21 cellular contexts compared by ENCODE assay signal in the genomic region with DNA sequence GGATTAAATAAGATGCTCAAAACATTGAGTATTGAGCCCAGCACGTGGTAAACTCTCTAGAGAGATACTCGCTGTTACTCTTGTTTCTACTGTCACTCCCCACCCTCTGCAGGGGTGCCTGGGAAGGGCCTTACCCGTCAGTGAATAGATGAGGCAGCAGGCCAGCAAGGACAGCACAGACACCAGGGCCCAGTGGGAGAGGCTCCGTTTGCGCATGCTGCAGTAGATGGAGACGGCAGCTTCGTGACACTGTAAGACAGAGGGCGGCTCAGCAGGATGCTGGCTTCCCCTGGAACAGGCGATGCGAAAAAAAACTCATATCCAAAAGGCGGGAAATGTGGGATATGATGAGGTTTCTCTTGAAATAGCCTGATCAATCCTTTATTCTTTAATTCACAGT. TPM values are rescaled to one million over a fixed set of nuclear protein-coding genes. Genes with fewer than 3 reads are reported as not detected.
DNase-seq lines count a peak whose midpoint lies in the region; ATAC-seq and TF ChIP-seq lines count a peak whose summit lies in the region.
"Had no signal": no experiment of that assay in that cellular context is flagged by ENCODE, and none has a peak within 500 bp of the region (broad histone marks: within the 10 kb centered on the region; RNA-seq: fewer than 3 reads in every experiment).

No MANE protein-coding gene starts in this region.

- H4K20me1 ChIP-seq in H9 (ENCODE audit: control insufficient read depth, insufficient read depth, insufficient read length) (no peaks in the 10 kb centered on the region), osteoblast (ENCODE audit: insufficient read depth, low read length) (no peaks in the 10 kb centered on the region)

- H3K4me3 ChIP-seq in osteoblast (ENCODE audit: insufficient read depth, low read length), result no peak overlapping the region
- H3K4me3 ChIP-seq: A549 had no signal

- H3K27ac Mint-ChIP-seq in H9 (no peak overlapping the region; a peak in 1 of 7 replicates), brain (peak overlapping the region in 4 of 5 experiments; percentile 22 to 91 (median 78)), mesothelial cell of epicardium (peak overlapping the region; percentile 66)
- H3K27ac Mint-ChIP-seq: CD8-positive, alpha-beta T cell; HFFc6 had no signal

- H3K4me3 Mint-ChIP-seq in H9 (no peak overlapping the region), brain (peak overlapping the region in 1 of 5 experiments; percentile 28), mesothelial cell of epicardium (no peak overlapping the region)
- H3K4me3 Mint-ChIP-seq: CD8-positive, alpha-beta T cell; HFFc6 had no signal

- H3K4me1 ChIP-seq in H9 (ENCODE audit: insufficient read depth, low read length), result no peaks in the 10 kb centered on the region; the same call in 1 of the 2 replicates
- peaks cover 7% of the 10 kb centered on the region for H3K4me1 ChIP-seq in osteoblast (ENCODE audit: insufficient read depth, low read length)
- H3K4me1 ChIP-seq: A549, BE2C had no signal

- no peak overlapping the region for H4K91ac ChIP-seq in H9 (ENCODE audit: insufficient read length, low read depth, low read length)

- H3K9me3 Mint-ChIP-seq in H9 (peaks cover 23 to 33% of the 10 kb centered on the region in 2 experiments), brain (peaks cover 25 to 41% (median 31%) of the 10 kb centered on the region in 5 experiments), mesothelial cell of epicardium (peaks cover 25% of the 10 kb centered on the region)

- H3K27me3 Mint-ChIP-seq in H9 (ENCODE audit: low read depth) (peaks cover 41% of the 10 kb centered on the region), brain (peaks cover 3% of the 10 kb centered on the region), mesothelial cell of epicardium (ENCODE audit: low read depth) (no peaks in the 10 kb centered on the region)

- H3K79me1 ChIP-seq in H9 (ENCODE audit: insufficient read depth, low read depth, low read length, poor library complexity, severe bottlenecking), result no peaks in the 10 kb centered on the region

- no peak for DNase-seq in H9
- DNase-seq in mesothelial cell of epicardium (ENCODE audit: low spot score in 2 of 2, unreplicated experiment in 2 of 2), result no peak
- DNase-seq in H4 (ENCODE audit: low spot score), result no peak
- DNase-seq in CD1c-positive myeloid dendritic cell (ENCODE audit: extremely low spot score), result no peak
- no peak for DNase-seq in osteoblast (ENCODE audit: insufficient read length, low spot score, missing footprints)
- DNase-seq: BE2C; CD8-positive, alpha-beta T cell; COR-L47; DMS153; DMS79 treated with DMSO at 0.1 percent for 48 hours; EL; GDM1; HCEC 1CT; HFFc6; IMR-90; KBM-7 had no signal

- no peak overlapping the region for H4K5ac ChIP-seq in H9 (ENCODE audit: insufficient read length, low read depth, low read length)

- ATAC-seq in HG02870 (IDR thresholded peaks at IDR 0.05; ENCODE audit: unreplicated experiment), result no peak
- ATAC-seq: A549; CD8-positive, alpha-beta T cell had no signal

- H3K23ac ChIP-seq in H9 (ENCODE audit: insufficient read length, low read depth, low read length), result no peak overlapping the region

- no peaks in the 10 kb centered on the region for H3K36me3 ChIP-seq in osteoblast (ENCODE audit: insufficient read depth, low read length)
- H3K36me3 ChIP-seq: BE2C had no signal

- H3K79me2 ChIP-seq in H9 (ENCODE audit: insufficient read depth, low read length) (no peaks in the 10 kb centered on the region), osteoblast (ENCODE audit: insufficient read depth, low read length) (no peaks in the 10 kb centered on the region)

- H3K4me1 Mint-ChIP-seq in H9, result peaks cover 21 to 26% of the 10 kb centered on the region in 2 experiments
- H3K4me1 Mint-ChIP-seq in brain, result peaks cover 30% of the 10 kb centered on the region
- H3K4me1 Mint-ChIP-seq in mesothelial cell of epicardium, result peaks cover 1% of the 10 kb centered on the region

- H3K18ac ChIP-seq in H9 (ENCODE audit: insufficient read length, low read depth, low read length), result peak overlapping the region; percentile 14

- H2BK120ac ChIP-seq in H9 (ENCODE audit: low read depth, low read length, poor library complexity, severe bottlenecking), result no peak overlapping the region

- no peaks in the 10 kb centered on the region for H3K23me2 ChIP-seq in H9 (ENCODE audit: insufficient read length, low read depth, low read length, poor library complexity, severe bottlenecking)

- WGBS in H9 (ENCODE audit: extremely low coverage, insufficient read length, low lambda C conversion rate), result no CpG with 5 or more reads among the region's 11 CpGs

- no peak overlapping the region for H3K56ac ChIP-seq in H9 (ENCODE audit: insufficient read length, low read depth, low read length)

- no peak overlapping the region for H3K4ac ChIP-seq in H9 (ENCODE audit: low read depth, low read length)

- H3T11ph ChIP-seq in H9 (ENCODE audit: low read length), result no peak overlapping the region

- no peak overlapping the region for H4K8ac ChIP-seq in H9 (replicated peaks; ENCODE audit: insufficient read length, low read depth, low read length)

- H3K14ac ChIP-seq in H9 (ENCODE audit: insufficient read depth, low read length), result no peak overlapping the region

- H2BK20ac ChIP-seq in H9 (ENCODE audit: low read depth, low read length, poor library complexity, severe bottlenecking), result no peak overlapping the region

- no peak overlapping the region for H3K4me2 ChIP-seq in H9 (ENCODE audit: insufficient read depth, insufficient read length, low read length)
- H3K4me2 ChIP-seq in osteoblast (ENCODE audit: insufficient read depth, low read length), result no peak overlapping the region
- H3K4me2 ChIP-seq: A549 had no signal

- no peak overlapping the region for H3K27ac ChIP-seq in H9 (ENCODE audit: insufficient read length, low read depth, low read length)
- H3K27ac ChIP-seq in osteoblast (ENCODE audit: low read depth, low read length), result no peak overlapping the region
- H3K27ac ChIP-seq: A549, C4-2B had no signal

- H2AFZ ChIP-seq in H9 (ENCODE audit: low read length), result no peak overlapping the region
- H2AFZ ChIP-seq in osteoblast (ENCODE audit: low read length), result no peak overlapping the region

- H2BK12ac ChIP-seq in H9 (ENCODE audit: insufficient read length, low read depth, low read length), result no peak overlapping the region

- no peak overlapping the region for H2BK5ac ChIP-seq in H9 (ENCODE audit: insufficient read length, low read length)

- no peaks in the 10 kb centered on the region for H3K9me3 ChIP-seq in H9 (ENCODE audit: control insufficient read depth, low read depth, low read length)
- H3K9me3 ChIP-seq in osteoblast (ENCODE audit: low read depth, low read length), result no peaks in the 10 kb centered on the region
- H3K9me3 ChIP-seq: BE2C had no signal

- peaks cover 6 to 20% (median 11%) of the 10 kb centered on the region in 3 experiments for H3K36me3 Mint-ChIP-seq in H9 (ENCODE audit: insufficient read depth in 1 of 3, low read depth in 3 of 3)
- H3K36me3 Mint-ChIP-seq in brain, result peaks cover 12% of the 10 kb centered on the region
- no peaks in the 10 kb centered on the region for H3K36me3 Mint-ChIP-seq in mesothelial cell of epicardium
- H3K36me3 Mint-ChIP-seq: CD8-positive, alpha-beta T cell had no signal

- H3K27me3 ChIP-seq in H9 (ENCODE audit: insufficient read depth, low read length), result no peaks in the 10 kb centered on the region
- no peaks in the 10 kb centered on the region for H3K27me3 ChIP-seq in osteoblast (ENCODE audit: insufficient read depth, low read length)

- TF ChIP-seq CTCF in H9 (conservative IDR thresholded peaks at IDR 0.05) (no peak), brain (conservative IDR thresholded peaks at IDR 0.05) (no peak), mesothelial cell of epicardium (IDR thresholded peaks at IDR 0.05; ENCODE audit: unreplicated experiment) (no peak), osteoblast (IDR thresholded peaks at IDR 0.05; ENCODE audit: extremely low read depth, low read depth, low read length) (no peak)

- no peak overlapping the region for H2BK15ac ChIP-seq in H9 (ENCODE audit: low read depth, low read length)

- H2AK5ac ChIP-seq in H9 (ENCODE audit: insufficient read length, low read length), result no peak overlapping the region

- no peak overlapping the region for H3K9ac ChIP-seq in H9 (ENCODE audit: extremely low read depth, insufficient read length, low read length)

RNA-seq across cellular contexts. Expression of a gene that starts 20.0 kb away (rescaled TPM):
- 0.35 TPM in 1 of 2 replicates, not detected in the other for total RNA-seq in H9 (2021)
- 4.1 TPM for polyA plus RNA-seq in brain (ENCODE audit: insufficient read depth, low read depth, low replicate concordance)
- total RNA-seq in mesothelial cell of epicardium, result not detected in 3 replicates
- not detected in 2 replicates for total RNA-seq in H4 (2014; rRNA removed; shearing (Covaris generic))
- total RNA-seq in osteoblast, result not detected in 2 replicates
- total RNA-seq: CD8-positive, alpha-beta T cell; HFFc6; IMR-90 had no signal
- polyA plus RNA-seq: A549, AG04450, IMR-90 had no signal

RNA-seq across cellular contexts. Expression of a gene that starts 54.6 kb away (rescaled TPM):
- 11.7 and 12.6 TPM in 2 replicates for total RNA-seq in H9 (2021)
- 35.7 TPM for polyA plus RNA-seq in brain (ENCODE audit: insufficient read depth, low read depth, low replicate concordance)
- 1.2 to 1.8 TPM (median 1.5 TPM) in 3 replicates for total RNA-seq in mesothelial cell of epicardium
- 0.37 and 0.52 TPM in 2 replicates for total RNA-seq in H4 (2014; rRNA removed; shearing (Covaris generic))
- 0.29 and 0.72 TPM in 2 replicates for total RNA-seq in osteoblast
- total RNA-seq: CD8-positive, alpha-beta T cell; IMR-90 had no signal

Comparison
In these comparisons a context has a peak if more than half of its experiments do, and no peak if none do; other contexts are left out.
1. H3K27ac Mint-ChIP-seq: peak in brain (4 of 5) and mesothelial cell of epicardium (single experiment); none in H9 (0 of 3).